Comparison of ENCODE assay signal across 10 cellular contexts in genomic region chr4:98518555-98519267, GRCh38.
DNase-seq lines count a peak whose midpoint lies in the region; ATAC-seq, FAIRE-seq and TF ChIP-seq lines count a peak whose summit lies in the region.
"Had no signal": no experiment of that assay in that cellular context is flagged by ENCODE, and none has a peak within 500 bp of the region (broad histone marks: within the 10 kb centered on the region; RNA-seq: fewer than 3 reads in every experiment).

No MANE protein-coding gene starts in this region.

- POLR2A ChIA-PET in GM12878 (lab: Charles Lee) = no interaction called here

- DNase-seq in GM12865 (ENCODE audit: low read depth) = peak; percentile 74
- peak; percentile 25 for DNase-seq in GM20000 (ENCODE audit: low spot score)
- peak; percentile 19 for DNase-seq in GM12878 (ENCODE audit: low read depth, low spot score)
- no peak for DNase-seq in NCI-H1694 (lab: John Stamatoyannopoulos, UW)
- no peak for DNase-seq in BE2C
- no peak for DNase-seq in HUDEP-2 (lab: John Stamatoyannopoulos, UW; ENCODE audit: unreplicated experiment in 76 of 76)
- DNase-seq in NOMO-1 treated with dmso at 0.1 percent for 144 hours (lab: John Stamatoyannopoulos, UW; ENCODE audit: unreplicated experiment) = no peak
- DNase-seq: effector CD8-positive, alpha-beta T cell; midbrain had no signal

- RAD21 ChIA-PET in GM12878 (lab: Charles Lee; ENCODE audit: unreplicated experiment) = interaction anchor here (0.9 to 2.1 kb wide), 4 partner anchors 11 to 51 kb away, joined by 3 to 7 read pairs (median 5); no protein-coding TSS in a partner anchor

- no peak overlapping the region; the same call in 1 of the 2 replicates for H2AFZ ChIP-seq in GM12878 (ENCODE audit: control insufficient read depth, low read depth, low read length)

- SMC1A ChIA-PET in GM12878 (lab: Charles Lee; ENCODE audit: uncharacterized antibody, unreplicated experiment) = interaction anchor here (0.6 to 2.7 kb wide), 8 partner anchors 8 to 123 kb away, joined by 3 to 15 read pairs (median 4); no protein-coding TSS in a partner anchor

- BruUV-seq in GM12878 (replicated peaks; lab: Mats Ljungman, UMichigan) = no TSS peak

- no peaks in the 10 kb centered on the region; the same call in 1 of the 3 replicates for H3K9me3 ChIP-seq in GM12878 (replicated peaks; ENCODE audit: control insufficient read depth, insufficient read depth, low read length)
- H3K9me3 ChIP-seq in BE2C = no peaks in the 10 kb centered on the region

- H3K27me3 ChIP-seq in GM12878 (replicated peaks in 1 of 2; ENCODE audit: control insufficient read depth in 2 of 2, insufficient read depth in 2 of 2, low read length in 1 of 2) = no peaks in the 10 kb centered on the region
- no peaks in the 10 kb centered on the region for H3K27me3 ChIP-seq in BE2C

- peak; percentile 7 for FAIRE-seq in GM12878 (lab: Jason Lieb, UNC)

- H3K9ac ChIP-seq in GM12878 (ENCODE audit: control insufficient read depth, insufficient read depth, low read length) = no peak overlapping the region

- no peak for TF ChIP-seq RAD21 in GM12878 (IDR thresholded peaks at IDR 0.05; ENCODE audit: insufficient read depth, low read depth, low read length)

- H3K4me3 ChIP-seq in GM12865 (ENCODE audit: low read depth, low read length) = no peak overlapping the region
- H3K4me3 ChIP-seq in GM12878 = no peak overlapping the region
- H3K4me3 ChIP-seq in BE2C (ENCODE audit: low read depth, low read length) = no peak overlapping the region

- H3K4me2 ChIP-seq in GM12878 (ENCODE audit: control insufficient read depth, insufficient read depth) = peak overlapping the region; percentile 26

- in situ Hi-C loops in GM12878 (cut with MboI) = no loop called here

- no peak for TF ChIP-seq POLR2A in GM12878 (IDR thresholded peaks at IDR 0.05; ENCODE audit: low read depth, low read length)

- 3% methylated on average over 5 of the region's 5 CpGs for WGBS in GM12878 (ENCODE audit: insufficient coverage, insufficient replicate concordance, low lambda C conversion rate, missing lambda C conversion rate)

- TF ChIP-seq CTCF in GM12865 (IDR thresholded peaks at IDR 0.05; ENCODE audit: insufficient read depth, low read depth, low read length, missing control alignments) (no peak), GM20000 (IDR thresholded peaks at IDR 0.05; ENCODE audit: extremely low read depth, missing control alignments) (no peak), GM12878 (IDR thresholded peaks at IDR 0.05 in 2 of 3, conservative IDR thresholded peaks at IDR 0.05 in 1 of 3; ENCODE audit: control insufficient read depth in 2 of 3, extremely low read depth in 1 of 3, insufficient read depth in 1 of 3, low read depth in 3 of 3, low read length in 3 of 3) (no peak), BE2C (IDR thresholded peaks at IDR 0.05; ENCODE audit: low read depth, low read length) (no peak)

- no peaks in the 10 kb centered on the region for H3K79me2 ChIP-seq in GM12878 (ENCODE audit: control insufficient read depth, insufficient read depth, low read length)

- H3K4me1 ChIP-seq in GM12878 (ENCODE audit: control insufficient read depth, insufficient read depth, low read length) = peaks cover 6% of the 10 kb centered on the region
- 0 out of 2 replicates have a peak, but pooled peaks cover 5% of the 10 kb centered on the region for H3K4me1 ChIP-seq in BE2C

- TF ChIP-seq EP300 in GM12878 (IDR thresholded peaks at IDR 0.05; ENCODE audit: borderline replicate concordance in 1 of 2, control insufficient read depth in 1 of 2, low read depth in 2 of 2, low read length in 2 of 2) = no peak

- H3K27ac ChIP-seq in GM12878 (ENCODE audit: control insufficient read depth, insufficient read depth) = no peak overlapping the region

- H4K20me1 ChIP-seq in GM12878 (ENCODE audit: control insufficient read depth, insufficient read depth) = no peaks in the 10 kb centered on the region

- intact Hi-C loops in GM12878 (cut with micrococcal nuclease; ENCODE audit: unreplicated experiment) = no loop called here

- peak; percentile 90 for ATAC-seq in HG03135 (IDR thresholded peaks at IDR 0.05; ENCODE audit: unreplicated experiment)
- ATAC-seq in GM12878 = peak; percentile 93

- H3K36me3 ChIP-seq in GM12878 (ENCODE audit: control insufficient read depth in 2 of 2, insufficient read depth in 2 of 2, low read length in 1 of 2) (no peaks in the 10 kb centered on the region), BE2C (no peaks in the 10 kb centered on the region)

- CTCF ChIA-PET in GM12878 (lab: Yijun Ruan, JAX) = interaction anchor here (0.6 to 1.4 kb wide), 4 partner anchors 9 to 51 kb away, joined by 3 to 5 read pairs (median 4); no protein-coding TSS in a partner anchor

TF ChIP-seq in GM12878, 131 proteins besides CTCF, POLR2A, EP300 and RAD21 (continues in another document):
- TF ChIP-seq ZNF687 (IDR thresholded peaks at IDR 0.05) = no peak
- 0 out of 2 replicates have a peak, but pooled peaks have one; percentile 8 for TF ChIP-seq ATF2 (IDR thresholded peaks at IDR 0.05; ENCODE audit: low read length)
- TF ChIP-seq ZNF384 (IDR thresholded peaks at IDR 0.05; ENCODE audit: borderline replicate concordance, low read depth, low read length) = no peak
- no peak for TF ChIP-seq SIN3A (IDR thresholded peaks at IDR 0.05; ENCODE audit: low read depth, low read length)
- TF ChIP-seq EED (IDR thresholded peaks at IDR 0.05; ENCODE audit: low read depth) = peak; percentile 17; the same call in 1 of the 2 replicates
- no peak for TF ChIP-seq E4F1 (IDR thresholded peaks at IDR 0.05; ENCODE audit: borderline replicate concordance, partially characterized antibody)
- TF ChIP-seq USF1 (IDR thresholded peaks at IDR 0.05; ENCODE audit: borderline replicate concordance, extremely low read length, insufficient read depth, low read depth, low read length) = no peak
- no peak for TF ChIP-seq MEF2A (IDR thresholded peaks at IDR 0.05; ENCODE audit: insufficient read depth, low read depth, low read length)
- no peak for TF ChIP-seq TCF12 (IDR thresholded peaks at IDR 0.05; ENCODE audit: low read depth, low read length)

Comparison
In these comparisons a context has a peak if more than half of its experiments do, and no peak if none do; other contexts are left out.
1. DNase-seq: peak in GM12865 (single experiment), GM20000 (single experiment) and GM12878 (single experiment); none in NCI-H1694 (single experiment), BE2C (single experiment), HUDEP-2 (0 of 76) and NOMO-1 treated with dmso at 0.1 percent for 144 hours (single experiment).